ENCODE assay signal across 24 cellular contexts in the genomic region with DNA sequence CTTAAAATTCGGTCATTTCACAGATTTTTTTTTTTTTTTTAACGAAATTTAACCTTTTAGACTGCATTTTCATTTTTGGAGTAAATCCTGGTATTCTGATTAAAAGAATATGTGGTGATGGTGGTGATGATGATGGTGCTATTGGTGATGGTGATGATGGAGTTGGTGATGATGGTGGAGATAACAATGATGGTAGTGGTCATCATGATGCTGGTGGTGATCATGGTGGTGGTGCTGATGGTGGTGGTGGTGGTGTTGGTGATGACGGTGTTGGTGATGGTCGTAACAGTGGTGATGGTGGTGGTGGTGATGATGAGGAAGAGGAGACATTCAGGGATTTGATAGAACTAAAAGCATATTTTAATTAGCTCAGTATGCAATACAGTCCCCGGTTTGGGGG.
A peak's percentile ranks its signal among the peaks of the same experiment; 100 is the strongest.
DNase-seq lines count a peak whose midpoint lies in the region; ATAC-seq and TF ChIP-seq lines count a peak whose summit lies in the region.
"Had no signal": no experiment of that assay in that cellular context is flagged by ENCODE, and none has a peak within 500 bp of the region (broad histone marks: within the 10 kb centered on the region; RNA-seq: fewer than 3 reads in every experiment).

No MANE protein-coding gene starts in this region.

- peak overlapping the region; percentile 2 for H3K27ac Mint-ChIP-seq in CD8-positive, alpha-beta T cell
- no peak overlapping the region for H3K27ac Mint-ChIP-seq in HFFc6
- H3K27ac Mint-ChIP-seq: activated CD8-positive, alpha-beta T cell treated with anti-CD3 and anti-CD28 coated beads for 36 hours; activated naive CD8-positive, alpha-beta T cell treated with anti-CD3 and anti-CD28 coated beads, Interleukin-2, amount 10 ng/mL, durations not matched to agents 7 days and 5 days; activated T-helper 2 cell treated with anti-CD3 and anti-CD28 coated beads, Interferon-gamma antibody, Interleukin-2, Interleukin-4, amounts not matched to agents 10 μg/mL and 5 μg/mL and 100 μg/mL, durations not matched to agents 14 hours and 24 hours and 36 hours; type B pancreatic cell had no signal

- no peak for TF ChIP-seq CTCF in CD8-positive, alpha-beta T cell (IDR thresholded peaks at IDR 0.05)
- no peak for TF ChIP-seq CTCF in HFFc6 (IDR thresholded peaks at IDR 0.05)
- TF ChIP-seq CTCF in gastrocnemius medialis (IDR thresholded peaks at IDR 0.05 in 4 of 5, conservative IDR thresholded peaks at IDR 0.05 in 1 of 5): no peak
- no peak for TF ChIP-seq CTCF in body of pancreas (IDR thresholded peaks at IDR 0.05)

- no peak for TF ChIP-seq POLR2A in gastrocnemius medialis (IDR thresholded peaks at IDR 0.05)
- no peak for TF ChIP-seq POLR2A in GM18505 (IDR thresholded peaks at IDR 0.05; ENCODE audit: borderline replicate concordance, extremely low read depth, insufficient read depth, insufficient read length)
- no peak for TF ChIP-seq POLR2A in body of pancreas (IDR thresholded peaks at IDR 0.05)

- no peak overlapping the region for H3K27ac ChIP-seq in CD8-positive, alpha-beta T cell (ENCODE audit: low read depth, low read length)
- H3K27ac ChIP-seq in cingulate gyrus (ENCODE audit: low read depth, low read length) (peak overlapping the region; percentile 98), gastrocnemius medialis (peak overlapping the region; percentile 91 to 94 (median 92)), body of pancreas (no peak overlapping the region)
- H3K27ac ChIP-seq: hepatocyte, KMS-11, neutrophil had no signal

- no peaks in the 10 kb centered on the region for H3K27me3 Mint-ChIP-seq in CD8-positive, alpha-beta T cell (ENCODE audit: low read depth)
- no peaks in the 10 kb centered on the region; the same call in 1 of the 2 replicates for H3K27me3 Mint-ChIP-seq in HFFc6 (ENCODE audit: insufficient read depth)
- H3K27me3 Mint-ChIP-seq: activated CD8-positive, alpha-beta T cell treated with anti-CD3 and anti-CD28 coated beads for 36 hours; activated naive CD8-positive, alpha-beta T cell treated with anti-CD3 and anti-CD28 coated beads, Interleukin-2, amount 10 ng/mL, durations not matched to agents 7 days and 5 days; type B pancreatic cell had no signal

- in situ Hi-C loops in gastrocnemius medialis (cut with MboI; ENCODE audit: low sequenced_read_pairs in 4 of 4): no loop called here

- ATAC-seq in CD8-positive, alpha-beta T cell: no peak
- ATAC-seq in gastrocnemius medialis: no peak
- ATAC-seq in GM18505 (IDR thresholded peaks at IDR 0.05; ENCODE audit: unreplicated experiment): no peak
- ATAC-seq in body of pancreas: no peak
- ATAC-seq in esophagus mucosa: no peak
- ATAC-seq: activated CD8-positive, alpha-beta T cell treated with anti-CD3 and anti-CD28 coated beads for 36 hours; HCT116 had no signal

- H3K9me3 Mint-ChIP-seq in CD8-positive, alpha-beta T cell: no peaks in the 10 kb centered on the region
- no peaks in the 10 kb centered on the region; the same call in none of the 2 replicates for H3K9me3 Mint-ChIP-seq in HFFc6
- H3K9me3 Mint-ChIP-seq: activated CD8-positive, alpha-beta T cell treated with anti-CD3 and anti-CD28 coated beads for 36 hours; activated naive CD8-positive, alpha-beta T cell treated with anti-CD3 and anti-CD28 coated beads, Interleukin-2, amount 10 ng/mL, durations not matched to agents 7 days and 5 days; activated T-helper 2 cell treated with anti-CD3 and anti-CD28 coated beads, Interferon-gamma antibody, Interleukin-2, Interleukin-4, amounts not matched to agents 10 μg/mL and 5 μg/mL and 100 μg/mL, durations not matched to agents 14 hours and 24 hours and 36 hours; type B pancreatic cell had no signal

- peaks cover 8% of the 10 kb centered on the region for H3K36me3 ChIP-seq in CD8-positive, alpha-beta T cell (ENCODE audit: insufficient read depth, low read length)
- H3K36me3 ChIP-seq in gastrocnemius medialis (no peaks in the 10 kb centered on the region), body of pancreas (replicated peaks in 1 of 2; ENCODE audit: insufficient read depth in 1 of 2, low read depth in 2 of 2) (no peaks in the 10 kb centered on the region)

- CTCF ChIA-PET in CD8-positive, alpha-beta T cell (lab: Charles Lee): interaction anchor here (0.6 kb wide), 1 partner anchor 383 kb away, joined by 4 read pairs; no protein-coding TSS in a partner anchor

- intact Hi-C loops in CD8-positive, alpha-beta T cell (cut with DNase I, micrococcal nuclease): no loop called here
- intact Hi-C loops in gastrocnemius medialis (cut with DNase I; ENCODE audit: low total_unique reads) (no loop called here), body of pancreas (cut with DNase I) (no loop called here)

- no peak overlapping the region for H3K4me3 Mint-ChIP-seq in CD8-positive, alpha-beta T cell
- H3K4me3 Mint-ChIP-seq in HFFc6: peak overlapping the region; percentile 1; the same call in 1 of the 2 replicates
- H3K4me3 Mint-ChIP-seq: activated CD8-positive, alpha-beta T cell treated with anti-CD3 and anti-CD28 coated beads for 36 hours; activated naive CD8-positive, alpha-beta T cell treated with anti-CD3 and anti-CD28 coated beads, Interleukin-2, amount 10 ng/mL, durations not matched to agents 7 days and 5 days; type B pancreatic cell had no signal

- POLR2A ChIA-PET in CD8-positive, alpha-beta T cell (lab: Charles Lee): interaction anchor here (0.8 kb wide), 2 partner anchors 24 to 42 kb away, joined by 3 read pairs; no protein-coding TSS in a partner anchor

- H3K4me3 ChIP-seq in CD8-positive, alpha-beta T cell (ENCODE audit: low read depth, low read length): no peak overlapping the region
- H3K4me3 ChIP-seq in gastrocnemius medialis (no peak overlapping the region), body of pancreas (no peak overlapping the region)
- H3K4me3 ChIP-seq: hepatocyte had no signal

- peaks cover 68% of the 10 kb centered on the region for H3K36me3 Mint-ChIP-seq in CD8-positive, alpha-beta T cell
- H3K36me3 Mint-ChIP-seq in HFFc6 (ENCODE audit: low read depth): peaks cover 32% of the 10 kb centered on the region

- H3K9me3 ChIP-seq in CD8-positive, alpha-beta T cell (ENCODE audit: low read length): no peaks in the 10 kb centered on the region
- H3K9me3 ChIP-seq in gastrocnemius medialis (no peaks in the 10 kb centered on the region), body of pancreas (no peaks in the 10 kb centered on the region)
- H3K9me3 ChIP-seq: neutrophil had no signal

- H3K27me3 ChIP-seq in CD8-positive, alpha-beta T cell (ENCODE audit: insufficient read depth, low read length): no peaks in the 10 kb centered on the region
- H3K27me3 ChIP-seq in gastrocnemius medialis (no peaks in the 10 kb centered on the region), body of pancreas (no peaks in the 10 kb centered on the region)
- H3K27me3 ChIP-seq: hepatocyte, neutrophil had no signal

- 94 to 95% methylated on average over 5 of the region's 5 CpGs for WGBS in body of pancreas, 2 donors

- H3K4me1 ChIP-seq in CD8-positive, alpha-beta T cell (ENCODE audit: insufficient read depth, low read length): peaks cover 19% of the 10 kb centered on the region
- H3K4me1 ChIP-seq in gastrocnemius medialis: peaks cover 67 to 72% of the 10 kb centered on the region in 2 donors
- H3K4me1 ChIP-seq in body of pancreas: no peaks in the 10 kb centered on the region

- DNase-seq in CD8-positive, alpha-beta T cell: no peak
- no peak for DNase-seq in HFFc6
- DNase-seq in gastrocnemius medialis: no peak
- DNase-seq in body of pancreas: no peak
- DNase-seq: activated CD4-positive, alpha-beta T cell treated with anti-CD3 and anti-CD28 coated beads for 1 hour; activated CD8-positive, alpha-beta T cell treated with anti-CD3 and anti-CD28 coated beads for 36 hours; activated naive CD8-positive, alpha-beta T cell treated with anti-CD3 and anti-CD28 coated beads, Interleukin-2, amount 10 ng/mL, durations not matched to agents 7 days and 5 days; C1 segment of cervical spinal cord; effector CD8-positive, alpha-beta T cell; foreskin fibroblast; mesendoderm; MM.1S; NCI-H2081; NCI-H226; NCI-H69 had no signal

- H3K4me1 Mint-ChIP-seq in CD8-positive, alpha-beta T cell (ENCODE audit: low read depth): peaks cover 68% of the 10 kb centered on the region
- peaks cover 45% of the 10 kb centered on the region for H3K4me1 Mint-ChIP-seq in HFFc6 (ENCODE audit: low read depth)

Comparison
In these comparisons a context has a peak if more than half of its experiments do, and no peak if none do; other contexts are left out.
1. H3K27ac ChIP-seq: peak in cingulate gyrus (single experiment) and gastrocnemius medialis (4 of 4); none in CD8-positive, alpha-beta T cell (single experiment) and body of pancreas (0 of 4).